ENCODE assay signal across 8 cellular contexts in the genomic region with DNA sequence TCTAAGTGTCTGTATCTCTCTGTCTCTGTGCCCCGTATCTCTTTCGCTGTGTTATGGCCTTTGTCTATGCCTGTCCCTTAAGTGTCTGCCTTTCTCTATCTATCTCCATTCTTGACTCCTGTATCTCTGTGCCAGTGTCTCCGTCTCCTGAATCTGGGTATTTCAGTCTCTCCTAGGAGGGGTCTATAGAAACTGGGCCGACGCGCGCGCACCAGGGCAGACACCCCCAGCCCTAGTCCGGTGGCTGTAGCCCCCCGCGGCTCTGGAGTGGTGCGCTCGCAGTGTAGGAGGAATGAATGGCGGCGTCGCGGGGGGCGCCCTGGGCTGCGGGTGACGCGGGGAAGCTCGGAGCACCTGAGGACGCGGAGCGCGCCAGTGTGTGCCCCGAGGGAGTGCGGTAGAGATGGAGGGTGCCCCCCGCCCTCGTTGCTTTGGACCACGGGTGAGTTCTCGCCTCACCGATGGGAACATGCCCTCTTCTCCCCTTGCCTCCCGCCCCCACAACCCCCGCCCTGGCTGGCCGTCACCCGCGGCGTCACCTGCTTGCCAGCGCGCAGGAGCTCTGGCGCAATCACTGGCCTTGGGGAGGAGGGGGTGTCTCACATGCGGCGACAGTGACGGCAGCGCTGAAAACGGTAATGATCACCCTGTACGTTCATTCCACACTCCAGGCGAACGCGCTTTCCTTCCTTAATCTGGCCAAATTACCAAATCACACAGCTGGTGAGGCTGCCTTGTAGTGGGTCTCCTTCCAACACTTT. TPM values are rescaled to one million over a fixed set of nuclear protein-coding genes. Genes with fewer than 3 reads are reported as not detected.
DNase-seq lines count a peak whose midpoint lies in the region; ATAC-seq and TF ChIP-seq lines count a peak whose summit lies in the region.

No MANE protein-coding gene starts in this region.

- H3K27me3 ChIP-seq in RWPE2 (ENCODE audit: insufficient read depth, poor library complexity, severe bottlenecking) (peaks cover 23% of the 10 kb centered on the region), duodenal mucosa (ENCODE audit: control insufficient read depth in 1 of 2, insufficient read depth in 2 of 2, low read length in 2 of 2) (peaks cover 29 to 30% of the 10 kb centered on the region in 2 donors), trophoblast cell (ENCODE audit: insufficient read depth, low read length) (peaks cover 37% of the 10 kb centered on the region)

- H3K79me2 ChIP-seq in trophoblast cell (ENCODE audit: control insufficient read depth, insufficient read depth, low read length, poor library complexity), result no peaks in the 10 kb centered on the region

- no peaks in the 10 kb centered on the region for H3K4me1 ChIP-seq in RWPE2 (ENCODE audit: insufficient read depth, poor library complexity, severe bottlenecking)
- peaks cover 10 to 21% of the 10 kb centered on the region in 2 donors for H3K4me1 ChIP-seq in duodenal mucosa (ENCODE audit: control insufficient read depth in 1 of 2, insufficient read depth in 2 of 2, low read length in 2 of 2)
- peaks cover 15% of the 10 kb centered on the region in 2 experiments for H3K4me1 ChIP-seq in trophoblast cell (ENCODE audit: control insufficient read depth in 1 of 2, insufficient read depth in 2 of 2, low read length in 2 of 2)

- H2BK120ac ChIP-seq in trophoblast cell (ENCODE audit: insufficient read depth, low read length, poor library complexity), result no peak overlapping the region

- TF ChIP-seq CTCF in AG04449 (IDR thresholded peaks at IDR 0.05; ENCODE audit: insufficient read depth, low read length, missing control alignments) (no peak), RWPE2 (IDR thresholded peaks at IDR 0.05; ENCODE audit: poor library complexity, severe bottlenecking) (no peak)

- no peak for DNase-seq in AG04449 (ENCODE audit: low read depth, low spot score)
- peak; percentile 47 for DNase-seq in HK-2 (ENCODE audit: unreplicated experiment)
- DNase-seq in RWPE2 (ENCODE audit: low spot score), result no peak
- DNase-seq in trophoblast cell, result peak in 1 of 2 donors; percentile 16
- no peak for DNase-seq in hepatic stellate cell (ENCODE audit: low spot score)

- peak overlapping the region; percentile 57 for H3K4me3 ChIP-seq in AG04449 (ENCODE audit: low read depth, low read length)
- H3K4me3 ChIP-seq in RWPE2 (ENCODE audit: severe bottlenecking), result peak overlapping the region; percentile 42
- peak overlapping the region; percentile 42 to 54 for H3K4me3 ChIP-seq in duodenal mucosa (ENCODE audit: low read depth in 1 of 2, low read length in 2 of 2)
- H3K4me3 ChIP-seq in trophoblast cell (ENCODE audit: low read depth, low read length), result peak overlapping the region; percentile 64

- H4K91ac ChIP-seq in trophoblast cell (ENCODE audit: low read depth, low read length), result no peak overlapping the region

- no peaks in the 10 kb centered on the region for H3K9me3 ChIP-seq in RWPE2 (ENCODE audit: severe bottlenecking)
- no peaks in the 10 kb centered on the region for H3K9me3 ChIP-seq in duodenal mucosa (ENCODE audit: control insufficient read depth in 1 of 2, low read length in 2 of 2)
- H3K9me3 ChIP-seq in trophoblast cell (ENCODE audit: insufficient read depth, low read depth, low read length), result peaks cover 8% of the 10 kb centered on the region

- H3K18ac ChIP-seq in trophoblast cell (ENCODE audit: low read length), result no peak overlapping the region

- H2AFZ ChIP-seq in trophoblast cell (ENCODE audit: insufficient read depth, low read length, poor library complexity), result no peak overlapping the region

- no peak overlapping the region for H2AK5ac ChIP-seq in trophoblast cell (ENCODE audit: low read length)

- H3K27ac ChIP-seq in RWPE2 (ENCODE audit: poor library complexity, severe bottlenecking), result no peak overlapping the region
- no peak overlapping the region for H3K27ac ChIP-seq in duodenal mucosa (ENCODE audit: low read depth, low read length)
- H3K27ac ChIP-seq in trophoblast cell (ENCODE audit: low read depth, low read length), result no peak overlapping the region

- H4K12ac ChIP-seq in trophoblast cell (ENCODE audit: low read depth, low read length), result no peak overlapping the region

- no peak overlapping the region for H4K8ac ChIP-seq in trophoblast cell (ENCODE audit: low read depth, low read length)

- no CpG with 5 or more reads among the region's 51 CpGs for WGBS in trophoblast cell (ENCODE audit: extremely low coverage, insufficient coverage, insufficient read length)

- no peak overlapping the region for H3K14ac ChIP-seq in trophoblast cell (ENCODE audit: low read length)

- no peak overlapping the region for H3K9ac ChIP-seq in duodenal mucosa (ENCODE audit: low read depth in 1 of 2, low read length in 2 of 2)
- no peak overlapping the region for H3K9ac ChIP-seq in trophoblast cell (ENCODE audit: low read length)

- ATAC-seq in RWPE2 (ENCODE audit: low read depth) (peak; percentile 16), GM18520 (IDR thresholded peaks at IDR 0.05; ENCODE audit: unreplicated experiment) (no peak), HG03520 (IDR thresholded peaks at IDR 0.05; ENCODE audit: unreplicated experiment) (no peak)

- H3K79me1 ChIP-seq in trophoblast cell (ENCODE audit: low read length), result no peaks in the 10 kb centered on the region

- no peak overlapping the region for H3K23ac ChIP-seq in trophoblast cell (ENCODE audit: low read length)

- no peak overlapping the region for H3K4ac ChIP-seq in trophoblast cell (ENCODE audit: low read depth, low read length)

- no peak overlapping the region for H2BK12ac ChIP-seq in trophoblast cell (ENCODE audit: low read length)

- CTCF ChIA-PET in AG04449 (lab: Yijun Ruan, JAX), result interaction anchor here (0.7 to 1.8 kb wide), 6 partner anchors 9 to 35 kb away, joined by 3 to 12 read pairs (median 4); a partner anchor contains a TSS

- peak overlapping the region; percentile 87 for H3K4me2 ChIP-seq in trophoblast cell (ENCODE audit: low read length)

- H3K36me3 ChIP-seq in RWPE2 (ENCODE audit: low read depth) (no peaks in the 10 kb centered on the region), duodenal mucosa (ENCODE audit: control insufficient read depth in 1 of 2, insufficient read depth in 2 of 2, low read length in 2 of 2) (no peaks in the 10 kb centered on the region), trophoblast cell (ENCODE audit: control insufficient read depth in 1 of 2, insufficient read depth in 2 of 2, low read length in 2 of 2) (no peaks in the 10 kb centered on the region)

- POLR2A ChIA-PET in AG04449 (lab: Yijun Ruan, JAX), result no interaction called here

- H2BK5ac ChIP-seq in trophoblast cell (ENCODE audit: low read depth, low read length, poor library complexity), result no peak overlapping the region

RNA-seq across cellular contexts. Expression of a gene that starts 1.0 kb away (rescaled TPM):
- polyA plus RNA-seq in trophoblast cell (2013), result 0.42 and 0.47 TPM in 2 replicates

RNA-seq across cellular contexts. Expression of a gene that starts 12.9 kb away (rescaled TPM):
- polyA plus RNA-seq in trophoblast cell (2013), result 6.1 and 6.2 TPM in 2 replicates

RNA-seq across cellular contexts. Expression of a gene that starts 13.5 kb away (rescaled TPM):
- not detected in 2 replicates for polyA plus RNA-seq in trophoblast cell (2013)

RNA-seq across cellular contexts. Expression of a gene that starts 13.6 kb away (rescaled TPM):
- 48.2 and 49.8 TPM in 2 replicates for polyA plus RNA-seq in trophoblast cell (2013)

RNA-seq across cellular contexts. Expression of a gene that starts 33.0 kb away (rescaled TPM):
- polyA plus RNA-seq in trophoblast cell (2013), result 0.01 TPM in 2 replicates
